Comparison of ENCODE assay signal across 1 cellular context in the genomic region with DNA sequence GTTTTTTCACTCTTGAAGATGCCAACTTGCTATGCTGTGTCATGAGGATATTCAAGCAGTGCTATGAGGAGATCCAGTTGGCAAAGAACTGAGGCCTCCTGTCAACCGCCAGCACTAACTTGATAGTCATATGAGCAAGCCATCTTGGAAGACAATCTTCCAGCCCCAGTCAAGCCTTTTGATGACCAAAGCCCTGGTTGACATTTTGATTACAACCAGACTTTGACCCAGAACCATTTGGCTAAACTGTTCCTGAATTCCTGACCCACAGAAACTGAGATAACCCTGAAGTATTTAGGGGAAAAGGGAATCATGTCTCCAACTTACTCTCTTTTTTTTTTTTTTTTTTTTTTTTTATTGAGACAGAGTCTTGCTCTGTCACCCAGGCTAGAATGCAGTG.
A peak's percentile ranks its signal among the peaks of the same experiment; 100 is the strongest.
TF ChIP-seq lines count a peak whose summit lies in the region.

No MANE protein-coding gene starts in this region.

TF ChIP-seq in HepG2, 621 proteins besides CTCF, POLR2A, EP300 and RAD21:
- TF ChIP-seq RAD51 (IDR thresholded peaks at IDR 0.05; ENCODE audit: borderline replicate concordance) (no peak), ZNF768 (CRISPR knock-in tag; IDR thresholded peaks at IDR 0.05) (no peak), TARDBP (CRISPR knock-in tag; IDR thresholded peaks at IDR 0.05) (no peak)
- TF ChIP-seq, protein P1, sequence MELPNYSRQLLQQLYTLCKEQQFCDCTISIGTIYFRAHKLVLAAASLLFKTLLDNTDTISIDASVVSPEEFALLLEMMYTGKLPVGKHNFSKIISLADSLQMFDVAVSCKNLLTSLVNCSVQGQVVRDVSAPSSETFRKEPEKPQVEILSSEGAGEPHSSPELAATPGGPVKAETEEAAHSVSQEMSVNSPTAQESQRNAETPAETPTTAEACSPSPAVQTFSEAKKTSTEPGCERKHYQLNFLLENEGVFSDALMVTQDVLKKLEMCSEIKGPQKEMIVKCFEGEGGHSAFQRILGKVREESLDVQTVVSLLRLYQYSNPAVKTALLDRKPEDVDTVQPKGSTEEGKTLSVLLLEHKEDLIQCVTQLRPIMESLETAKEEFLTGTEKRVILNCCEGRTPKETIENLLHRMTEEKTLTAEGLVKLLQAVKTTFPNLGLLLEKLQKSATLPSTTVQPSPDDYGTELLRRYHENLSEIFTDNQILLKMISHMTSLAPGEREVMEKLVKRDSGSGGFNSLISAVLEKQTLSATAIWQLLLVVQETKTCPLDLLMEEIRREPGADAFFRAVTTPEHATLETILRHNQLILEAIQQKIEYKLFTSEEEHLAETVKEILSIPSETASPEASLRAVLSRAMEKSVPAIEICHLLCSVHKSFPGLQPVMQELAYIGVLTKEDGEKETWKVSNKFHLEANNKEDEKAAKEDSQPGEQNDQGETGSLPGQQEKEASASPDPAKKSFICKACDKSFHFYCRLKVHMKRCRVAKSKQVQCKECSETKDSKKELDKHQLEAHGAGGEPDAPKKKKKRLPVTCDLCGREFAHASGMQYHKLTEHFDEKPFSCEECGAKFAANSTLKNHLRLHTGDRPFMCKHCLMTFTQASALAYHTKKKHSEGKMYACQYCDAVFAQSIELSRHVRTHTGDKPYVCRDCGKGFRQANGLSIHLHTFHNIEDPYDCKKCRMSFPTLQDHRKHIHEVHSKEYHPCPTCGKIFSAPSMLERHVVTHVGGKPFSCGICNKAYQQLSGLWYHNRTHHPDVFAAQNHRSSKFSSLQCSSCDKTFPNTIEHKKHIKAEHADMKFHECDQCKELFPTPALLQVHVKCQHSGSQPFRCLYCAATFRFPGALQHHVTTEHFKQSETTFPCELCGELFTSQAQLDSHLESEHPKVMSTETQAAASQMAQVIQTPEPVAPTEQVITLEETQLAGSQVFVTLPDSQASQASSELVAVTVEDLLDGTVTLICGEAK (IDR thresholded peaks at IDR 0.05): peak; percentile 63
- TF ChIP-seq, protein P1 (CRISPR knock-in tag; IDR thresholded peaks at IDR 0.05): no peak
- TF ChIP-seq, protein P2, sequence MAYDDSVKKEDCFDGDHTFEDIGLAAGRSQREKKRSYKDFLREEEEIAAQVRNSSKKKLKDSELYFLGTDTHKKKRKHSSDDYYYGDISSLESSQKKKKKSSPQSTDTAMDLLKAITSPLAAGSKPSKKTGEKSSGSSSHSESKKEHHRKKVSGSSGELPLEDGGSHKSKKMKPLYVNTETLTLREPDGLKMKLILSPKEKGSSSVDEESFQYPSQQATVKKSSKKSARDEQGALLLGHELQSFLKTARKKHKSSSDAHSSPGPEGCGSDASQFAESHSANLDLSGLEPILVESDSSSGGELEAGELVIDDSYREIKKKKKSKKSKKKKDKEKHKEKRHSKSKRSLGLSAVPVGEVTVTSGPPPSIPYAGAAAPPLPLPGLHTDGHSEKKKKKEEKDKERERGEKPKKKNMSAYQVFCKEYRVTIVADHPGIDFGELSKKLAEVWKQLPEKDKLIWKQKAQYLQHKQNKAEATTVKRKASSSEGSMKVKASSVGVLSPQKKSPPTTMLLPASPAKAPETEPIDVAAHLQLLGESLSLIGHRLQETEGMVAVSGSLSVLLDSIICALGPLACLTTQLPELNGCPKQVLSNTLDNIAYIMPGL (CRISPR knock-in tag; IDR thresholded peaks at IDR 0.05; ENCODE audit: borderline replicate concordance in 1 of 2, low read depth in 1 of 2): no peak
